1 cellular context compared by ENCODE assay signal in the genomic region with DNA sequence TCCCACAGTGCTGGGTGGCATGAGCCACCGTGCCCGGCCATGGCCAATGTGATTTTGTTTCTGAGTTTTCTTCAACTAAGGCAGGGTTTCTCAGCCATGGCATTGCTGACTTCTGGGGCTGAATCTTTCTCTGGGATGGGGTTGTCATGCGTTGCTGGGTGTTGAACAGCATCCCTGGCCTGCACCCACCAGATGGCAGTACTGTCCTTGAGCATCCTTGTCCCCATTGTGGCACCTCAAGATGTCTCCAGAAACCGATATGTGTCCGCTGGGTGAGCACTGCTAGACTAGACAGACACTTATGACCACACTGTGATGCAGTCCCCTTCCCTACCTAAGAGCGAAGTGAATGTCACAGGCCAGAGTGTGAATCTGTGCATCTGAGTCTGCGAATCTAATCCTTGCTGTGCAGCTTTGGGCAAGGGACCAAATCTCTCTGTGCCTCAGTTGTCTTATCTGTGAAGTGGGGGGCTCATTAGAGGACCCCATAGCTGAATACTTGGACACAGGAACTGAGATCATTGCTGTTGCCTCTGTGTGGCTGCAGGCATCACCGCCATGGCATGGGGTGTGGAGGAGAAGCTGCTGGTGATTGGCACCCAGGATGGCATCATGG.
TF ChIP-seq lines count a peak whose summit lies in the region.

No MANE protein-coding gene starts in this region.

TF ChIP-seq in HepG2, 621 proteins besides CTCF, POLR2A, EP300 and RAD21:
- TF ChIP-seq SMC3 (IDR thresholded peaks at IDR 0.05; ENCODE audit: low read length) (peak; percentile 68; the same call in 1 of the 2 replicates), ZNF331 (CRISPR knock-in tag; IDR thresholded peaks at IDR 0.05) (no peak), STAG1 (CRISPR knock-in tag; IDR thresholded peaks at IDR 0.05) (peak; percentile 83), RFX5 (IDR thresholded peaks at IDR 0.05; ENCODE audit: low read depth, low read length) (peak; percentile 92), MYC (CRISPR knock-in tag; IDR thresholded peaks at IDR 0.05; ENCODE audit: borderline replicate concordance) (no peak), TFDP1 (CRISPR knock-in tag; IDR thresholded peaks at IDR 0.05; ENCODE audit: borderline replicate concordance) (no peak), ZNF496 (CRISPR knock-in tag; IDR thresholded peaks at IDR 0.05; ENCODE audit: insufficient replicate concordance) (no peak), ZFP41 (CRISPR knock-in tag; IDR thresholded peaks at IDR 0.05; ENCODE audit: borderline replicate concordance) (no peak), ZNF878 (CRISPR knock-in tag; IDR thresholded peaks at IDR 0.05) (no peak), ZNF710 (CRISPR knock-in tag; IDR thresholded peaks at IDR 0.05; ENCODE audit: borderline replicate concordance) (no peak), GATAD1 (CRISPR knock-in tag; IDR thresholded peaks at IDR 0.05) (no peak), MAFK (conservative IDR thresholded peaks at IDR 0.05 in 1 of 2, IDR thresholded peaks at IDR 0.05 in 1 of 2; ENCODE audit: low read length in 2 of 2) (no peak), CEBPG (CRISPR knock-in tag; IDR thresholded peaks at IDR 0.05) (no peak), ZNF446 (CRISPR knock-in tag; IDR thresholded peaks at IDR 0.05) (no peak), ZNF768 (CRISPR knock-in tag; IDR thresholded peaks at IDR 0.05) (peak; percentile 22; the same call in 1 of the 2 replicates)
